Comparison of ENCODE assay signal across 8 cellular contexts in genomic region chr14:105489607-105490317, GRCh38. TPM values are rescaled to one million over a fixed set of nuclear protein-coding genes. Genes with fewer than 3 reads are reported as not detected.
A peak's percentile ranks its signal among the peaks of the same experiment; 100 is the strongest.
DNase-seq lines count a peak whose midpoint lies in the region; ATAC-seq and TF ChIP-seq lines count a peak whose summit lies in the region.

No MANE protein-coding gene starts in this region.

- intact Hi-C loops in testis (cut with DNase I; ENCODE audit: low total_unique reads) = loop anchor here (5.0 kb wide), 1 partner anchor 117 kb away; no protein-coding TSS in a partner anchor

- H3K27ac ChIP-seq in SK-N-MC (peak overlapping the region; percentile 85), testis (peak overlapping the region; percentile 79 to 90)

- H3K9me3 Mint-ChIP-seq in activated naive CD4-positive, alpha-beta T cell treated with anti-CD3 and anti-CD28 coated beads, Interleukin-2, amount 10 ng/mL, durations not matched to agents 7 days and 5 days = no peaks in the 10 kb centered on the region

- peak overlapping the region; percentile 77 for H3K4me3 ChIP-seq in GM06990 (replicated peaks; ENCODE audit: low read depth, low read length)
- H3K4me3 ChIP-seq in SK-N-MC = peak overlapping the region; percentile 86
- H3K4me3 ChIP-seq in testis = peak overlapping the region; percentile 68 to 76

- H3K4me1 Mint-ChIP-seq in activated naive CD4-positive, alpha-beta T cell treated with anti-CD3 and anti-CD28 coated beads, Interleukin-2, amount 10 ng/mL, durations not matched to agents 7 days and 5 days = peaks cover 42% of the 10 kb centered on the region

- peak overlapping the region; percentile 95 for H3K27ac Mint-ChIP-seq in activated naive CD4-positive, alpha-beta T cell treated with anti-CD3 and anti-CD28 coated beads, Interleukin-2, amount 10 ng/mL, durations not matched to agents 7 days and 5 days

- CTCF ChIA-PET in activated naive CD4-positive, alpha-beta T cell treated with anti-CD3 and anti-CD28 coated beads, Interleukin-2, amount 10 ng/mL, durations not matched to agents 7 days and 5 days (lab: Charles Lee) = interaction anchor here (0.6 to 4.2 kb wide), 17 partner anchors 9 to 469 kb away, joined by 3 to 97 read pairs (median 4); partner anchors contain the start of genes BRF1, CDCA4 and JAG2

- DNase-seq in GM06990 (ENCODE audit: extremely low read depth, insufficient read length) (peak; percentile 86), NCI-H1092 treated with DMSO at 0.1 percent for 48 hours (lab: John Stamatoyannopoulos, UW) (peak; percentile 89), SK-N-MC (ENCODE audit: low read depth, low spot score) (peak; percentile 76), glomerular visceral epithelial cell (ENCODE audit: extremely low spot score) (peak; percentile 91), omental fat pad (ENCODE audit: low spot score) (peak; percentile 67), testis (peak; percentile 90)
- DNase-seq in activated naive CD4-positive, alpha-beta T cell treated with anti-CD3 and anti-CD28 coated beads, Interleukin-2, amount 10 ng/mL, durations not matched to agents 7 days and 5 days = peak; percentile 93

- H3K9me3 ChIP-seq in SK-N-MC (ENCODE audit: low read depth, low read length) (no peaks in the 10 kb centered on the region), testis (no peaks in the 10 kb centered on the region)

- peak; percentile 80 for TF ChIP-seq CTCF in GM06990 (IDR thresholded peaks at IDR 0.05; ENCODE audit: insufficient read depth, low read length, poor library complexity, severe bottlenecking)
- peak in 1 of 3 donors; percentile 11 for TF ChIP-seq CTCF in omental fat pad (IDR thresholded peaks at IDR 0.05)
- peak; percentile 38 to 64 (median 51) for TF ChIP-seq CTCF in testis (IDR thresholded peaks at IDR 0.05)

- ATAC-seq in omental fat pad (ENCODE audit: low FRiP score) (peak; percentile 8), HG03108 (IDR thresholded peaks at IDR 0.05; ENCODE audit: unreplicated experiment) (no peak)

- peaks cover 7% of the 10 kb centered on the region for H3K36me3 Mint-ChIP-seq in activated naive CD4-positive, alpha-beta T cell treated with anti-CD3 and anti-CD28 coated beads, Interleukin-2, amount 10 ng/mL, durations not matched to agents 7 days and 5 days

- H3K27me3 ChIP-seq in GM06990 (replicated peaks; ENCODE audit: control insufficient read depth, insufficient read depth, low read length) (no peaks in the 10 kb centered on the region), testis (no peaks in the 10 kb centered on the region)

- WGBS in testis, 2 donors = 1 to 2% methylated on average over 25 to 45 of the region's 45 CpGs

- H3K27me3 Mint-ChIP-seq in activated naive CD4-positive, alpha-beta T cell treated with anti-CD3 and anti-CD28 coated beads, Interleukin-2, amount 10 ng/mL, durations not matched to agents 7 days and 5 days = peaks cover 28% of the 10 kb centered on the region

- H3K4me1 ChIP-seq in testis = peaks cover 25% of the 10 kb centered on the region

- peak overlapping the region; percentile 65 for H3K9ac ChIP-seq in SK-N-MC (ENCODE audit: insufficient read length)

- no peak for TF ChIP-seq POLR2A in testis (IDR thresholded peaks at IDR 0.05)

- peak overlapping the region; percentile 90 for H3K4me3 Mint-ChIP-seq in activated naive CD4-positive, alpha-beta T cell treated with anti-CD3 and anti-CD28 coated beads, Interleukin-2, amount 10 ng/mL, durations not matched to agents 7 days and 5 days

- H3K36me3 ChIP-seq in GM06990 (ENCODE audit: control insufficient read depth, insufficient read depth, low read length) (peaks cover 7% of the 10 kb centered on the region), SK-N-MC (ENCODE audit: insufficient read depth, low read length) (no peaks in the 10 kb centered on the region), testis (ENCODE audit: low read depth, missing control alignments) (no peaks in the 10 kb centered on the region)

RNA-seq across cellular contexts. Expression of gene TEDC1, which starts 1.3 kb away (rescaled TPM):
- 10 to 100 TPM in 2 of 4 donors, 1 to 10 TPM in 2; 2.8 to 18.9 (median 7.4) TPM for total RNA-seq in omental fat pad
- 10 to 100 TPM; 16.4 to 16.7 TPM for total RNA-seq in testis
- 8.8 TPM for polyA plus RNA-seq in testis (ENCODE audit: insufficient read depth, low read depth, low replicate concordance)

RNA-seq across cellular contexts. Expression of gene CRIP1, which starts 3.1 kb away (rescaled TPM):
- 10 to 100 TPM; 18.5 to 88.6 (median 43.9) TPM for total RNA-seq in omental fat pad
- 1 to 10 TPM; 3.0 to 4.4 TPM for total RNA-seq in testis
- polyA plus RNA-seq in testis (ENCODE audit: insufficient read depth, low read depth, low replicate concordance) = 154 TPM

RNA-seq across cellular contexts. Expression of gene CRIP2, which starts 15.1 kb away (rescaled TPM):
- total RNA-seq in omental fat pad (100 to 1,000 TPM in 2 of 4 donors, 10 to 100 TPM in 2; 63.4 to 177 (median 122) TPM), testis (100 to 1,000 TPM; 114 to 159 TPM)
- 121 TPM for polyA plus RNA-seq in testis (ENCODE audit: insufficient read depth, low read depth, low replicate concordance)

RNA-seq across cellular contexts. Expression of gene TMEM121, which starts 36.6 kb away (rescaled TPM):
- 1 to 10 TPM; 3.5 to 5.6 (median 4.1) TPM for total RNA-seq in omental fat pad
- 1 to 10 TPM; 3.7 to 4.8 TPM for total RNA-seq in testis
- 1.4 TPM for polyA plus RNA-seq in testis (ENCODE audit: insufficient read depth, low read depth, low replicate concordance)
